In the genomic region with DNA sequence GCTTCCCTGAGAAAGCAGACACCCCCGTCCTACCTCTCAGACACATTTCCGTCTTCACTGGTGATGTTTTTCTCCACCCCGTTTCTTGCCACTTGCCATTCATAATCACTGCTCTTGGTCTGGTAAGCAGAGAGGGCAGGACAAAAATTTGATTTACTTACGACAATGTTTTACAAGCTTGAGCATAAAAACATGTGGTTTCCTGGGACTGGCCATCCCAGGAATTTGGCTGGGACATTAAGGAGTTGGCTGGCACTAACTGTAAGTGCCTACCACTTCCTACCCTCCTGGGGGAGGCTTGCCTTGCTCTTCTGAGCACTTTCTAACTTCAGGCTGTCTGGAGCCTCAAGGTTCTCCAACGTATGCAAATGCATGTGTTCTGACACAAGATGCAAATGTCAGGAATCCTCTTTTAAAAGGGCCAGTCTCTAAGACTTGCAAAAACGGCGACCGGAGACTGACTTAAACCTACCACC, we compare ENCODE assay signal across 9 cellular contexts. TPM values are rescaled to one million over a fixed set of nuclear protein-coding genes. Genes with fewer than 3 reads are reported as not detected.
DNase-seq lines count a peak whose midpoint lies in the region; ATAC-seq and TF ChIP-seq lines count a peak whose summit lies in the region.
"Had no signal": no experiment of that assay in that cellular context is flagged by ENCODE, and none has a peak within 500 bp of the region (broad histone marks: within the 10 kb centered on the region; RNA-seq: fewer than 3 reads in every experiment).

No MANE protein-coding gene starts in this region.

- no peak overlapping the region; the same call in 1 of the 2 replicates for H3K4me2 ChIP-seq in SK-N-SH
- H3K4me2 ChIP-seq: KMS-11 had no signal

- TF ChIP-seq EP300 in SK-N-SH (IDR thresholded peaks at IDR 0.05; ENCODE audit: borderline replicate concordance in 1 of 2, low read depth in 1 of 2, low read length in 1 of 2) (no peak), gastroesophageal sphincter (IDR thresholded peaks at IDR 0.05) (no peak)

- H3K79me2 ChIP-seq in SK-N-SH (ENCODE audit: insufficient read depth): no peaks in the 10 kb centered on the region

- no peak overlapping the region for H3K9ac ChIP-seq in SK-N-SH
- H3K9ac ChIP-seq: KMS-11 had no signal

- no peaks in the 10 kb centered on the region for H4K20me1 ChIP-seq in SK-N-SH (ENCODE audit: insufficient read depth)

- H3K27ac ChIP-seq in SK-N-SH (ENCODE audit: low read depth in 2 of 2, low read length in 1 of 2) (no peak overlapping the region), left lung (no peak overlapping the region), gastroesophageal sphincter (no peak overlapping the region)
- H3K27ac ChIP-seq: KMS-11 had no signal

- H3F3A ChIP-seq in SK-N-SH (replicated peaks; ENCODE audit: insufficient read depth): no peaks in the 10 kb centered on the region

- TF ChIP-seq RAD21 in SK-N-SH (IDR thresholded peaks at IDR 0.05; ENCODE audit: low read length): no peak

- H2AFZ ChIP-seq in SK-N-SH (ENCODE audit: low read depth): peak overlapping the region; percentile 59; the same call in 1 of the 2 replicates

- WGBS in SK-N-SH (ENCODE audit: low lambda C conversion rate): 76% methylated on average over 8 of the region's 8 CpGs
- WGBS in gastroesophageal sphincter (ENCODE audit: low coverage in 1 of 2), 2 donors: 27 to 38% methylated on average over 3 to 6 of the region's 8 CpGs

- POLR2A ChIA-PET in SK-N-SH (lab: Yijun Ruan, JAX): no interaction called here

- CTCF ChIA-PET in SK-N-SH (lab: Yijun Ruan, JAX): interaction anchor here (1.1 kb wide), 1 partner anchor 23 kb away, joined by 3 read pairs; no protein-coding TSS in a partner anchor

- intact Hi-C loops in left lung (cut with DNase I): no loop called here

- H3K27me3 ChIP-seq in SK-N-SH (ENCODE audit: insufficient read depth) (no peaks in the 10 kb centered on the region), left lung (peaks cover 0 to 36% of the 10 kb centered on the region in 2 donors), gastroesophageal sphincter (peaks cover 12% of the 10 kb centered on the region)

- no peaks in the 10 kb centered on the region for H3K9me2 ChIP-seq in SK-N-SH

- H3K9me3 ChIP-seq in SK-N-SH: no peaks in the 10 kb centered on the region
- no peaks in the 10 kb centered on the region for H3K9me3 ChIP-seq in left lung
- no peaks in the 10 kb centered on the region for H3K9me3 ChIP-seq in gastroesophageal sphincter

- H3K36me3 ChIP-seq in SK-N-SH (replicated peaks in 1 of 2; ENCODE audit: control insufficient read depth in 1 of 2, insufficient read depth in 2 of 2, low read length in 1 of 2): no peaks in the 10 kb centered on the region
- no peaks in the 10 kb centered on the region for H3K36me3 ChIP-seq in left lung
- no peaks in the 10 kb centered on the region for H3K36me3 ChIP-seq in gastroesophageal sphincter

- DNase-seq in GM03348 (ENCODE audit: low spot score) (peak; percentile 40), SK-N-SH (no peak), left lung (no peak), T1000 (lab: John Stamatoyannopoulos, UW) (no peak)
- no peak for DNase-seq in stimulated activated CD4-positive, alpha-beta T cell treated with anti-CD3 and anti-CD28 coated beads, Interleukin-4, amount 100 ng/mL, for 1 hour
- no peak for DNase-seq in effector CD8-positive, alpha-beta T cell (lab: John Stamatoyannopoulos, UW)

- TF ChIP-seq POLR2A in gastroesophageal sphincter (IDR thresholded peaks at IDR 0.05): no peak

- H3K4me3 ChIP-seq in SK-N-SH (ENCODE audit: low read depth in 2 of 2, low read length in 1 of 2): no peak overlapping the region
- H3K4me3 ChIP-seq in left lung: no peak overlapping the region
- no peak overlapping the region for H3K4me3 ChIP-seq in gastroesophageal sphincter

- no peaks in the 10 kb centered on the region; a peak in 1 of 4 replicates for H3K4me1 ChIP-seq in SK-N-SH (ENCODE audit: control insufficient read depth in 1 of 2, insufficient read depth in 2 of 2, low read depth in 1 of 2, low read length in 1 of 2)
- H3K4me1 ChIP-seq in left lung: no peaks in the 10 kb centered on the region
- no peaks in the 10 kb centered on the region for H3K4me1 ChIP-seq in gastroesophageal sphincter

- TF ChIP-seq CTCF in SK-N-SH (IDR thresholded peaks at IDR 0.05) (no peak), left lung (IDR thresholded peaks at IDR 0.05) (no peak), gastroesophageal sphincter (IDR thresholded peaks at IDR 0.05) (no peak)

- peak; percentile 32 for ATAC-seq in GM21529 (IDR thresholded peaks at IDR 0.05; ENCODE audit: unreplicated experiment)
- peak; percentile 70 for ATAC-seq in left lung
- ATAC-seq in gastroesophageal sphincter: no peak

TF ChIP-seq in SK-N-SH, 30 proteins besides CTCF, POLR2A, EP300 and RAD21:
- TF ChIP-seq EZH2phosphoT487 (IDR thresholded peaks at IDR 0.05; ENCODE audit: borderline replicate concordance, low read depth) (no peak), GATA2 (CRISPR knock-in tag; IDR thresholded peaks at IDR 0.05) (no peak), ELF1 (IDR thresholded peaks at IDR 0.05) (no peak), NRF1 (IDR thresholded peaks at IDR 0.05; ENCODE audit: low read depth, low read length) (no peak), YY1 (IDR thresholded peaks at IDR 0.05; ENCODE audit: low read depth) (no peak), TCF12 (IDR thresholded peaks at IDR 0.05) (no peak), JUND (IDR thresholded peaks at IDR 0.05) (no peak), TEAD4 (IDR thresholded peaks at IDR 0.05; ENCODE audit: borderline replicate concordance, insufficient read depth) (no peak), POLR2AphosphoS5 (IDR thresholded peaks at IDR 0.05; ENCODE audit: low read depth, low read length) (no peak)
- TF ChIP-seq, protein P1, sequence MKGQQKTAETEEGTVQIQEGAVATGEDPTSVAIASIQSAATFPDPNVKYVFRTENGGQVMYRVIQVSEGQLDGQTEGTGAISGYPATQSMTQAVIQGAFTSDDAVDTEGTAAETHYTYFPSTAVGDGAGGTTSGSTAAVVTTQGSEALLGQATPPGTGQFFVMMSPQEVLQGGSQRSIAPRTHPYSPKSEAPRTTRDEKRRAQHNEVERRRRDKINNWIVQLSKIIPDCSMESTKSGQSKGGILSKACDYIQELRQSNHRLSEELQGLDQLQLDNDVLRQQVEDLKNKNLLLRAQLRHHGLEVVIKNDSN (IDR thresholded peaks at IDR 0.05; ENCODE audit: borderline replicate concordance, low read depth): no peak
- TF ChIP-seq, protein P2, sequence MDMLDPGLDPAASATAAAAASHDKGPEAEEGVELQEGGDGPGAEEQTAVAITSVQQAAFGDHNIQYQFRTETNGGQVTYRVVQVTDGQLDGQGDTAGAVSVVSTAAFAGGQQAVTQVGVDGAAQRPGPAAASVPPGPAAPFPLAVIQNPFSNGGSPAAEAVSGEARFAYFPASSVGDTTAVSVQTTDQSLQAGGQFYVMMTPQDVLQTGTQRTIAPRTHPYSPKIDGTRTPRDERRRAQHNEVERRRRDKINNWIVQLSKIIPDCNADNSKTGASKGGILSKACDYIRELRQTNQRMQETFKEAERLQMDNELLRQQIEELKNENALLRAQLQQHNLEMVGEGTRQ (IDR thresholded peaks at IDR 0.05; ENCODE audit: borderline replicate concordance, low read depth, low read length): no peak
- TF ChIP-seq, protein P3, sequence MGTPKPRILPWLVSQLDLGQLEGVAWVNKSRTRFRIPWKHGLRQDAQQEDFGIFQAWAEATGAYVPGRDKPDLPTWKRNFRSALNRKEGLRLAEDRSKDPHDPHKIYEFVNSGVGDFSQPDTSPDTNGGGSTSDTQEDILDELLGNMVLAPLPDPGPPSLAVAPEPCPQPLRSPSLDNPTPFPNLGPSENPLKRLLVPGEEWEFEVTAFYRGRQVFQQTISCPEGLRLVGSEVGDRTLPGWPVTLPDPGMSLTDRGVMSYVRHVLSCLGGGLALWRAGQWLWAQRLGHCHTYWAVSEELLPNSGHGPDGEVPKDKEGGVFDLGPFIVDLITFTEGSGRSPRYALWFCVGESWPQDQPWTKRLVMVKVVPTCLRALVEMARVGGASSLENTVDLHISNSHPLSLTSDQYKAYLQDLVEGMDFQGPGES (IDR thresholded peaks at IDR 0.05; ENCODE audit: low read depth, low read length): no peak

RNA-seq across cellular contexts. Expression of a gene that starts 24.2 kb away (rescaled TPM):
- 19.3 and 21.3 TPM in 2 replicates for polyA plus RNA-seq in SK-N-SH (2012; rRNA removed)
- 19.9 and 20.2 TPM in 2 replicates for polyA plus RNA-seq in SK-N-SH (2012; cell fraction: cytosol; rRNA removed)
- polyA plus RNA-seq in SK-N-SH (2012; cell fraction: nucleus; rRNA removed): 35.1 and 43.3 TPM in 2 replicates
- total RNA-seq in left lung (10 to 100 TPM; 20.6 to 23.5 TPM), gastroesophageal sphincter (10 to 100 TPM; 12.5 to 25.1 (median 20.4) TPM)
